In genomic region chr9:38064842-38065368, GRCh38 we compare ENCODE assay signal across 15 cellular contexts. TPM values are rescaled to one million over a fixed set of nuclear protein-coding genes. Genes with fewer than 3 reads are reported as not detected.
DNase-seq lines count a peak whose midpoint lies in the region; ATAC-seq, FAIRE-seq and TF ChIP-seq lines count a peak whose summit lies in the region.
"Had no signal": no experiment of that assay in that cellular context is flagged by ENCODE, and none has a peak within 500 bp of the region (broad histone marks: within the 10 kb centered on the region; RNA-seq: fewer than 3 reads in every experiment).

No MANE protein-coding gene starts in this region.

- no peaks in the 10 kb centered on the region for H3K79me2 ChIP-seq in GM12878 (ENCODE audit: control insufficient read depth, insufficient read depth, low read length)

- no peaks in the 10 kb centered on the region for H4K20me1 ChIP-seq in GM12878 (ENCODE audit: control insufficient read depth, insufficient read depth)

- H3K27ac ChIP-seq in GM12878 (ENCODE audit: control insufficient read depth, insufficient read depth) (no peak overlapping the region), gastroesophageal sphincter (peak overlapping the region in 3 of 4 donors; percentile 88 to 92 (median 92))
- H3K27ac ChIP-seq: C4-2B, neutrophil had no signal

- SMC1A ChIA-PET in GM12878 (lab: Charles Lee; ENCODE audit: uncharacterized antibody, unreplicated experiment), result interaction anchor here (0.8 to 4.9 kb wide), 5 partner anchors 12 to 151 kb away, joined by 3 to 39 read pairs (median 3); no protein-coding TSS in a partner anchor

- H3K4me1 ChIP-seq in GM12878 (ENCODE audit: control insufficient read depth, insufficient read depth, low read length) (peaks cover 50% of the 10 kb centered on the region), gastroesophageal sphincter (peaks cover 0 to 90% (median 5%) of the 10 kb centered on the region in 3 donors)

- DNase-seq in HFF-Myc (ENCODE audit: extremely low read depth, low read depth) (no peak), GM12878 (ENCODE audit: low read depth, low spot score) (no peak), sciatic nerve (ENCODE audit: low spot score) (peak; percentile 17), OCI-M1 (lab: John Stamatoyannopoulos, UW) (no peak), mesenteric fat pad (ENCODE audit: low spot score) (no peak), GM20000 (ENCODE audit: low spot score) (no peak)
- DNase-seq in activated CD8-positive, alpha-beta memory T cell treated with anti-CD3 and anti-CD28 coated beads, Interleukin-2, amount 50 U/mL, for 48 hours, result no peak
- DNase-seq: cerebellar nuclear complex, erythroblast, NCI-H187, NCI-H526 had no signal

- WGBS in GM12878 (ENCODE audit: insufficient coverage, insufficient replicate concordance, low lambda C conversion rate, missing lambda C conversion rate), result 66% methylated on average over 4 of the region's 4 CpGs
- WGBS in gastroesophageal sphincter (ENCODE audit: low coverage in 1 of 2), 2 donors, result 68 to 69% methylated on average over 3 to 4 of the region's 4 CpGs

- POLR2A ChIA-PET in GM12878 (lab: Charles Lee), result no interaction called here

- intact Hi-C loops in GM12878 (cut with micrococcal nuclease; ENCODE audit: unreplicated experiment) (loop anchor here (5.0 to 10.0 kb wide), 3 partner anchors 52 to 600 kb away; partner anchors contain the start of gene ZBTB5), sciatic nerve (cut with DNase I) (loop anchor here (10.0 kb wide), 1 partner anchor 150 kb away; no protein-coding TSS in a partner anchor)

- no peak for FAIRE-seq in GM12878 (lab: Jason Lieb, UNC)

- in situ Hi-C loops in GM12878 (cut with MboI), result no loop called here

- peak overlapping the region; percentile 68 for H3K4me3 ChIP-seq in HFF-Myc (replicated peaks; ENCODE audit: low read depth, low read length)
- peak overlapping the region; percentile 22 for H3K4me3 ChIP-seq in GM12878
- H3K4me3 ChIP-seq in gastroesophageal sphincter, result no peak overlapping the region

- peak overlapping the region; percentile 36 for H3K4me2 ChIP-seq in GM12878 (ENCODE audit: control insufficient read depth, insufficient read depth)

- TF ChIP-seq RAD21 in GM12878 (IDR thresholded peaks at IDR 0.05; ENCODE audit: insufficient read depth, low read depth, low read length), result no peak

- TF ChIP-seq CTCF in HFF-Myc (IDR thresholded peaks at IDR 0.05; ENCODE audit: low read depth, low read length, missing control alignments) (no peak), GM12878 (IDR thresholded peaks at IDR 0.05 in 2 of 3, conservative IDR thresholded peaks at IDR 0.05 in 1 of 3; ENCODE audit: control insufficient read depth in 2 of 3, extremely low read depth in 1 of 3, insufficient read depth in 1 of 3, low read depth in 3 of 3, low read length in 3 of 3) (no peak), gastroesophageal sphincter (IDR thresholded peaks at IDR 0.05) (no peak), GM20000 (IDR thresholded peaks at IDR 0.05; ENCODE audit: extremely low read depth, missing control alignments) (no peak)

- H2AFZ ChIP-seq in GM12878 (ENCODE audit: control insufficient read depth, low read depth, low read length), result no peak overlapping the region

- no TSS peak for BruUV-seq in GM12878 (replicated peaks; lab: Mats Ljungman, UMichigan)

- H3K27me3 ChIP-seq in GM12878 (replicated peaks in 1 of 2; ENCODE audit: control insufficient read depth in 2 of 2, insufficient read depth in 2 of 2, low read length in 1 of 2), result peaks cover 0 to 9% of the 10 kb centered on the region in 2 experiments; a peak in 3 of 4 replicates
- H3K27me3 ChIP-seq in gastroesophageal sphincter, result no peaks in the 10 kb centered on the region

- no peaks in the 10 kb centered on the region for H3K9me3 ChIP-seq in GM12878 (replicated peaks; ENCODE audit: control insufficient read depth, insufficient read depth, low read length)
- no peaks in the 10 kb centered on the region for H3K9me3 ChIP-seq in gastroesophageal sphincter
- H3K9me3 ChIP-seq: neutrophil had no signal

- H3K9ac ChIP-seq in GM12878 (ENCODE audit: control insufficient read depth, insufficient read depth, low read length), result no peak overlapping the region

- RAD21 ChIA-PET in GM12878 (lab: Charles Lee; ENCODE audit: unreplicated experiment), result interaction anchor here (1.1 kb wide), 1 partner anchor 67 kb away, joined by 4 read pairs; no protein-coding TSS in a partner anchor

- H3K36me3 ChIP-seq in GM12878 (ENCODE audit: control insufficient read depth in 2 of 2, insufficient read depth in 2 of 2, low read length in 1 of 2) (no peaks in the 10 kb centered on the region), gastroesophageal sphincter (no peaks in the 10 kb centered on the region)
- H3K36me3 ChIP-seq: neutrophil had no signal

- no peak for ATAC-seq in GM12878
- ATAC-seq in gastroesophageal sphincter, result no peak
- ATAC-seq in sciatic nerve, result no peak
- ATAC-seq: activated CD4-positive, CD25-positive, alpha-beta regulatory T cell treated with anti-CD3 and anti-CD28 coated beads, Interleukin-2, amount 50 U/mL, for 24 hours had no signal

- CTCF ChIA-PET in GM12878 (lab: Yijun Ruan, JAX), result interaction anchor here (1.3 to 1.4 kb wide), 2 partner anchors 96 to 151 kb away, joined by 4 to 7 read pairs; no protein-coding TSS in a partner anchor

- no peak for TF ChIP-seq EP300 in GM12878 (IDR thresholded peaks at IDR 0.05; ENCODE audit: borderline replicate concordance in 1 of 2, control insufficient read depth in 1 of 2, low read depth in 2 of 2, low read length in 2 of 2)
- no peak for TF ChIP-seq EP300 in gastroesophageal sphincter (IDR thresholded peaks at IDR 0.05)

- TF ChIP-seq POLR2A in GM12878 (IDR thresholded peaks at IDR 0.05; ENCODE audit: low read depth, low read length) (no peak), gastroesophageal sphincter (IDR thresholded peaks at IDR 0.05) (no peak)

TF ChIP-seq in GM12878, 131 proteins besides CTCF, POLR2A, EP300 and RAD21:
- no peak for TF ChIP-seq CREM (IDR thresholded peaks at IDR 0.05; ENCODE audit: low read depth)
- peak; percentile 30; the same call in 1 of the 2 replicates for TF ChIP-seq PAX5 (IDR thresholded peaks at IDR 0.05; ENCODE audit: borderline replicate concordance, low read depth, low read length)

RNA-seq across cellular contexts. Expression of gene SHB, which starts 4.1 kb away (rescaled TPM):
- 11.5 and 13.9 TPM in 2 replicates for total RNA-seq in GM12878 (2013; cell fraction: nucleolus; rRNA removed)
- 3.2 TPM in 2 replicates for total RNA-seq in GM12878 (2014; rRNA removed)
- 1.4 and 1.7 TPM in 2 replicates for total RNA-seq in GM12878 (2014; rRNA removed; fragmentation: Illumina TruSeq; extraction: Trizol)
- 6.2 and 7.6 TPM in 2 replicates for total RNA-seq in GM12878 (2021)
- polyA plus RNA-seq in GM12878 (2011; ENCODE audit: low read depth), result 1.2 TPM
- polyA plus RNA-seq in GM12878 (2011; rRNA removed), result 0.39 and 0.91 TPM in 2 replicates
- polyA plus RNA-seq in GM12878 (2011; cell fraction: cytosol; rRNA removed), result 1.0 and 1.1 TPM in 2 replicates
- 1.3 TPM in 2 replicates for polyA plus RNA-seq in GM12878 (2011; cell fraction: nucleus; rRNA removed)
- 2.2 and 3.2 TPM in 2 replicates for polyA plus RNA-seq in GM12878 (2012)
- polyA plus RNA-seq in GM12878 (2014; fragmentation: Illumina TruSeq; extraction: Trizol), result 1.6 and 2.4 TPM in 2 replicates
- under 1 TPM; 0.56 to 0.69 TPM for polyA plus RNA-seq in GM12878 (2014; fragmentation: Nextera tagmentation; extraction: Ambion mirVana)
- polyA plus RNA-seq in GM12878 (2014; rRNA removed), result 3.7 and 5.3 TPM in 2 replicates
- under 1 TPM; 0.29 to 0.90 TPM for polyA plus RNA-seq in GM12878 (2016; fragmentation: Nextera tagmentation; extraction: Ambion mirVana)
- polyA minus RNA-seq in GM12878 (2011; rRNA and poly(A)+ RNA removed), result 0.95 and 1.8 TPM in 2 replicates
- polyA minus RNA-seq in GM12878 (2011; cell fraction: cytosol; rRNA and poly(A)+ RNA removed), result 0.73 and 1.3 TPM in 2 replicates
- polyA minus RNA-seq in GM12878 (2011; cell fraction: nucleus; rRNA and poly(A)+ RNA removed), result 0.73 and 2.0 TPM in 2 replicates
- total RNA-seq in gastroesophageal sphincter, result 10 to 100 TPM in 3 of 4 donors, 1 to 10 TPM in 1; 9.7 to 17.5 (median 14.2) TPM
- 15.9 TPM for total RNA-seq in sciatic nerve
- total RNA-seq in mesenteric fat pad, result 19.3 TPM

Comparison
In these comparisons a context has a peak if more than half of its experiments do, and no peak if none do; other contexts are left out.
1. H3K4me3 ChIP-seq: peak in HFF-Myc (single experiment) and GM12878 (single experiment); none in gastroesophageal sphincter (0 of 2).